In genomic region chr2:23803965-23804542, GRCh38 we compare ENCODE assay signal across 8 cellular contexts.
DNase-seq lines count a peak whose midpoint lies in the region; ATAC-seq, FAIRE-seq and TF ChIP-seq lines count a peak whose summit lies in the region.

No MANE protein-coding gene starts in this region.

- no peak overlapping the region for H3K27ac Mint-ChIP-seq in activated naive CD4-positive, alpha-beta T cell treated with anti-CD3 and anti-CD28 coated beads, Interleukin-2, amount 50 U/mL, for 72 hours

- no peaks in the 10 kb centered on the region for H3K9me3 Mint-ChIP-seq in activated naive CD4-positive, alpha-beta T cell treated with anti-CD3 and anti-CD28 coated beads, Interleukin-2, amount 50 U/mL, for 72 hours

- intact Hi-C loops in left lung (cut with DNase I), result no loop called here

- ATAC-seq in left lung, result peak; percentile 82
- no peak for ATAC-seq in activated naive CD4-positive, alpha-beta T cell treated with anti-CD3 and anti-CD28 coated beads, Interleukin-2, amount 50 U/mL, for 72 hours

- no peaks in the 10 kb centered on the region for H3K27me3 ChIP-seq in left lung

- peak in 1 of 2 donors; percentile 18 for TF ChIP-seq CTCF in left lung (IDR thresholded peaks at IDR 0.05)

- H3K9me3 ChIP-seq in left lung, result no peaks in the 10 kb centered on the region

- no peak overlapping the region for H3K4me3 ChIP-seq in left lung

- FAIRE-seq in HTR-8/SVneo (lab: Jason Lieb, UNC), result peak; percentile 49

- H3K36me3 ChIP-seq in left lung, result peaks cover 0 to 13% of the 10 kb centered on the region in 2 donors

- H3K27ac ChIP-seq in left lung, result peak overlapping the region; percentile 9 to 41

- H3K36me3 Mint-ChIP-seq in activated naive CD4-positive, alpha-beta T cell treated with anti-CD3 and anti-CD28 coated beads, Interleukin-2, amount 50 U/mL, for 72 hours, result no peaks in the 10 kb centered on the region

- DNase-seq in Daoy (ENCODE audit: low read depth), result peak; percentile 48
- peak; percentile 13 for DNase-seq in HTR-8/SVneo (ENCODE audit: insufficient read length, low spot score)
- peak; percentile 30 for DNase-seq in astrocyte of the hippocampus (ENCODE audit: low read depth, low spot score)
- peak in 1 of 2 donors; percentile 45 for DNase-seq in left lung
- DNase-seq in DMS153 treated with DMSO at 0.1 percent for 48 hours (lab: John Stamatoyannopoulos, UW; ENCODE audit: unreplicated experiment), result no peak
- DNase-seq in GM19240 (ENCODE audit: insufficient read length, low spot score), result no peak
- DNase-seq in activated naive CD4-positive, alpha-beta T cell treated with anti-CD3 and anti-CD28 coated beads, Interleukin-2, amount 50 U/mL, for 72 hours (ENCODE audit: low spot score in 2 of 2), result no peak
- DNase-seq in central memory CD4-positive, alpha-beta T cell, result no peak

- peaks cover 3 to 18% of the 10 kb centered on the region in 2 donors for H3K4me1 ChIP-seq in left lung

Comparison
In these comparisons a context has a peak if more than half of its experiments do, and no peak if none do; other contexts are left out.
1. DNase-seq: peak in Daoy (single experiment), HTR-8/SVneo (single experiment) and astrocyte of the hippocampus (single experiment); none in DMS153 treated with DMSO at 0.1 percent for 48 hours (single experiment), GM19240 (single experiment), activated naive CD4-positive, alpha-beta T cell treated with anti-CD3 and anti-CD28 coated beads, Interleukin-2, amount 50 U/mL, for 72 hours (0 of 2) and central memory CD4-positive, alpha-beta T cell (single experiment).